8 cellular contexts compared by ENCODE assay signal in the genomic region with DNA sequence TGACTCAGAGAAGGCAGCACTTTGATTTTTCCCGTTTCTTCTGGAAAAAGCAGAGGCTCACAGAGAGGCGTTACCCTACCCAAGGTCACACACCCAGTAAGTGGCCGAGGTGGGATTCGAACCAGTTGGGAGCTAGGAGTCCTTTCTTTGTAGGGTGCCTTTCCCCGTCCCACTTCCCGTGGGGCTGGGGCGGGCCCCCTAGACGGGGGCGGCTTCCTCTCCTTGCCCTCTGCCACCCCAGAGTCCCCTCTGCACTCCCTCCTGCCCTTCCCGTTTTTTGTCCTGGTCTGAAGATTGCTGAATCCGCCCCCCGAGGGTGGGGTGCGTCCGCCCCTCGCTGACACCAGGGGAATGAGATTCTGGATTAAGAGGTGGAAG. TPM values are rescaled to one million over a fixed set of nuclear protein-coding genes. Genes with fewer than 3 reads are reported as not detected.
DNase-seq lines count a peak whose midpoint lies in the region; ATAC-seq, FAIRE-seq and TF ChIP-seq lines count a peak whose summit lies in the region.

No MANE protein-coding gene starts in this region.

- ATAC-seq in K562, result no peak; the same call in 2 of the 3 replicates
- ATAC-seq in left lobe of liver, result peak; percentile 2

- CTCF ChIA-PET in Caco-2 (lab: Charles Lee), result no interaction called here
- CTCF ChIA-PET in K562 (lab: Yijun Ruan, JAX; ENCODE audit: low intra/inter-chr PET ratio), result no interaction called here

- peak overlapping the region; percentile 76 for H3K4me2 ChIP-seq in K562 (ENCODE audit: insufficient read depth, low read length)

- H3K9me3 ChIP-seq in Caco-2, result no peaks in the 10 kb centered on the region
- H3K9me3 ChIP-seq in K562 (replicated peaks; ENCODE audit: control insufficient read depth, insufficient read depth, low read depth, low read length), result no peaks in the 10 kb centered on the region

- in situ Hi-C loops in K562 (cut with MboI), result no loop called here

- H3K27ac ChIP-seq in K562 (ENCODE audit: extremely low read depth, low read depth, low read length), result no peak overlapping the region; the same call in 1 of the 3 replicates
- H3K27ac ChIP-seq in temporal lobe (ENCODE audit: low read depth, low read length), result peak overlapping the region; percentile 76

- peak overlapping the region; percentile 79 for H3K4me3 Mint-ChIP-seq in Caco-2 (ENCODE audit: unreplicated experiment)

- no peaks in the 10 kb centered on the region for H3K9me3 Mint-ChIP-seq in Caco-2 (ENCODE audit: unreplicated experiment)

- H2AFZ ChIP-seq in K562 (ENCODE audit: low read depth, low read length), result peak overlapping the region; percentile 96

- no peak for TF ChIP-seq EP300 in K562 (IDR thresholded peaks at IDR 0.05; ENCODE audit: low read length)

- H3K4me3 ChIP-seq in Caco-2 (ENCODE audit: low read depth, low read length), result peak overlapping the region; percentile 96
- peak overlapping the region; percentile 92 for H3K4me3 ChIP-seq in K562

- peaks cover 1% of the 10 kb centered on the region; the same call in 1 of the 2 replicates for H3K36me3 ChIP-seq in Caco-2 (ENCODE audit: control insufficient read depth, insufficient read depth, low read length)
- H3K36me3 ChIP-seq in K562 (ENCODE audit: control insufficient read depth, insufficient read depth, low read length), result no peaks in the 10 kb centered on the region; the same call in 2 of the 3 replicates

- TF ChIP-seq CTCF in Caco-2 (IDR thresholded peaks at IDR 0.05; ENCODE audit: insufficient read depth in 1 of 2, low read depth in 1 of 2, low read length in 1 of 2, severe bottlenecking in 1 of 2, unreplicated experiment in 1 of 2), result no peak
- TF ChIP-seq CTCF in K562 (IDR thresholded peaks at IDR 0.05 in 2 of 3, conservative IDR thresholded peaks at IDR 0.05 in 1 of 3; ENCODE audit: insufficient read depth in 2 of 3, low read depth in 1 of 3, low read length in 3 of 3), result no peak

- BruUV-seq in Caco-2 (replicated peaks; lab: Mats Ljungman, UMichigan) (no TSS peak), K562 (replicated peaks; lab: Mats Ljungman, UMichigan) (no TSS peak)

- H4K20me1 ChIP-seq in K562 (replicated peaks; ENCODE audit: control insufficient read depth, insufficient read depth, low read length), result peaks cover 8% of the 10 kb centered on the region; the same call in 1 of the 2 replicates

- H3K4me1 ChIP-seq in Caco-2 (peaks cover 64% of the 10 kb centered on the region), K562 (replicated peaks in 1 of 2; ENCODE audit: control insufficient read depth in 2 of 2, insufficient read depth in 2 of 2, low read length in 2 of 2) (peaks cover 7 to 39% of the 10 kb centered on the region in 2 experiments; a peak in 4 of 5 replicates)

- H3K27me3 Mint-ChIP-seq in Caco-2 (ENCODE audit: insufficient read depth, unreplicated experiment), result no peaks in the 10 kb centered on the region

- H3K4me1 Mint-ChIP-seq in Caco-2 (ENCODE audit: low read depth, unreplicated experiment), result peaks cover 37% of the 10 kb centered on the region

- DNase-seq in Caco-2 (no peak), NOMO-1 treated with DMSO at 0.1 percent for 48 hours (lab: John Stamatoyannopoulos, UW; ENCODE audit: unreplicated experiment) (peak; percentile 37), K562 (ENCODE audit: extremely low read depth in 1 of 4, low spot score in 3 of 4) (peak in 2 of 4 experiments; percentile 14 to 30), left lobe of liver (ENCODE audit: low spot score) (no peak), pons (ENCODE audit: low spot score) (no peak), SHP77 treated with DMSO at 0.1 percent for 48 hours (lab: John Stamatoyannopoulos, UW) (no peak), NCI-H524 (lab: John Stamatoyannopoulos, UW) (no peak)

- TF ChIP-seq RAD21 in K562 (CRISPR knock-in tag; conservative IDR thresholded peaks at IDR 0.05 in 1 of 2, IDR thresholded peaks at IDR 0.05 in 1 of 2), result no peak

- TF ChIP-seq POLR2A in K562 (conservative IDR thresholded peaks at IDR 0.05), result no peak

- no peaks in the 10 kb centered on the region for H3K27me3 ChIP-seq in Caco-2 (replicated peaks; ENCODE audit: control insufficient read depth, insufficient read depth, low read length)
- no peaks in the 10 kb centered on the region for H3K27me3 ChIP-seq in K562 (ENCODE audit: control insufficient read depth in 2 of 2, insufficient read depth in 2 of 2, low read length in 2 of 2)

- POLR2A ChIA-PET in Caco-2 (lab: Charles Lee) (interaction anchor here (0.9 kb wide), 1 partner anchor 31 kb away, joined by 3 read pairs; no protein-coding TSS in a partner anchor), K562 (lab: Yijun Ruan, JAX) (interaction anchor here (0.9 kb wide), 1 partner anchor 65 kb away, joined by 3 read pairs; no protein-coding TSS in a partner anchor)

- H3K27ac Mint-ChIP-seq in Caco-2 (ENCODE audit: unreplicated experiment), result peak overlapping the region; percentile 90

- intact Hi-C loops in Caco-2 (cut with micrococcal nuclease; ENCODE audit: unreplicated experiment), result no loop called here
- intact Hi-C loops in K562 (cut with micrococcal nuclease), result no loop called here

- H3K36me3 Mint-ChIP-seq in Caco-2 (ENCODE audit: insufficient read depth, unreplicated experiment), result peaks cover 8% of the 10 kb centered on the region

- peaks cover 12% of the 10 kb centered on the region for H3K79me2 ChIP-seq in K562 (ENCODE audit: control insufficient read depth, insufficient read depth, low read length)

- no peaks in the 10 kb centered on the region for H3K9me1 ChIP-seq in K562 (ENCODE audit: control insufficient read depth, insufficient read depth, low read length)

- peak overlapping the region; percentile 74 to 91 for H3K9ac ChIP-seq in K562 (ENCODE audit: insufficient read depth in 1 of 2, low read depth in 2 of 2, low read length in 2 of 2)

- no peak for FAIRE-seq in K562 (lab: Jason Lieb, UNC)

- 22% methylated on average over 13 of the region's 15 CpGs for WGBS in K562 (ENCODE audit: insufficient coverage, low coverage, missing lambda C conversion rate)

TF ChIP-seq in K562, 482 proteins besides CTCF, POLR2A, EP300 and RAD21:
- TF ChIP-seq SPI1 (IDR thresholded peaks at IDR 0.05; ENCODE audit: borderline replicate concordance, low read depth, low read length) (peak; percentile 72; the same call in 1 of the 2 replicates), ZNF584 (CRISPR knock-in tag; IDR thresholded peaks at IDR 0.05; ENCODE audit: low read depth) (no peak), NEUROD1 (IDR thresholded peaks at IDR 0.05; ENCODE audit: borderline replicate concordance, low read depth, low read length, partially characterized antibody) (no peak), ZFP36 (IDR thresholded peaks at IDR 0.05; ENCODE audit: low read depth, low read length, partially characterized antibody) (peak; percentile 8), ZNF165 (CRISPR knock-in tag; IDR thresholded peaks at IDR 0.05; ENCODE audit: borderline replicate concordance) (no peak)
TF ChIP-seq in K562: peak in this region for 2.

RNA-seq across cellular contexts. Expression of gene TPCN2, which starts 0.7 kb away (rescaled TPM):
- total RNA-seq in Caco-2 (2022) (59.5 and 63.6 TPM in 2 replicates), K562 (2014; rRNA removed) (4.6 and 4.9 TPM in 2 replicates), K562 (2014; rRNA removed; fragmentation: Illumina TruSeq; extraction: Trizol) (2.3 and 2.8 TPM in 2 replicates), K562 (2015; rRNA removed; fragmentation: Illumina TruSeq; extraction: Trizol) (3.1 and 3.2 TPM in 2 replicates), K562 (2021) (9.2 and 10.2 TPM in 2 replicates), left lobe of liver (35.0 TPM), temporal lobe (5.2 TPM)
- total RNA-seq in K562 (2011; cell fraction: chromatin; rRNA removed; ENCODE audit: low replicate concordance), result 40.8 and 84.4 TPM in 2 replicates
- 45.5 and 52.4 TPM in 2 replicates for total RNA-seq in K562 (2011; cell fraction: nucleolus; rRNA removed)
- total RNA-seq in K562 (2011; cell fraction: nucleoplasm; rRNA removed), result 44.5 and 47.8 TPM in 2 replicates
- polyA plus RNA-seq in K562 (2011; rRNA removed) (5.5 and 5.9 TPM in 2 replicates), K562 (2014; fragmentation: Illumina TruSeq; extraction: Trizol) (5.0 and 5.7 TPM in 2 replicates), K562 (2014; fragmentation: Nextera tagmentation; extraction: Ambion mirVana) (under 1 TPM; 0.66 to 0.82 TPM), K562 (2014; rRNA removed) (7.0 and 9.3 TPM in 2 replicates)
- 5.8 TPM in 2 replicates for polyA plus RNA-seq in K562 (2011; cell fraction: cytosol; rRNA removed)
- polyA plus RNA-seq in K562 (2011; cell fraction: nucleus; rRNA removed), result 49.5 and 65.9 TPM in 2 replicates
- polyA plus RNA-seq in K562 (2012), result 6.3 and 8.7 TPM in 2 replicates
- polyA minus RNA-seq in K562 (2011; rRNA and poly(A)+ RNA removed), result 4.1 and 5.0 TPM in 2 replicates
- polyA minus RNA-seq in K562 (2011; cell fraction: cytosol; rRNA and poly(A)+ RNA removed), result 6.3 and 6.4 TPM in 2 replicates
- 15.0 and 17.4 TPM in 2 replicates for polyA minus RNA-seq in K562 (2011; cell fraction: nucleus; rRNA and poly(A)+ RNA removed)

RNA-seq across cellular contexts. Expression of gene MRGPRF, which starts 36.4 kb away (rescaled TPM):
- total RNA-seq in Caco-2 (2022), result 0.14 TPM in 1 of 2 replicates, not detected in the other
- not detected in 2 replicates for total RNA-seq in K562 (2011; cell fraction: chromatin; rRNA removed; ENCODE audit: low replicate concordance)
- not detected in 2 replicates for total RNA-seq in K562 (2011; cell fraction: nucleolus; rRNA removed)
- total RNA-seq in K562 (2011; cell fraction: nucleoplasm; rRNA removed), result not detected in 2 replicates
- total RNA-seq in K562 (2014; rRNA removed), result not detected in 2 replicates
- total RNA-seq in K562 (2014; rRNA removed; fragmentation: Illumina TruSeq; extraction: Trizol), result not detected in 2 replicates
- not detected in 2 replicates for total RNA-seq in K562 (2015; rRNA removed; fragmentation: Illumina TruSeq; extraction: Trizol)
- total RNA-seq in K562 (2021), result 0.07 TPM in 1 of 2 replicates, not detected in the other
- not detected in 2 replicates for polyA plus RNA-seq in K562 (2011; rRNA removed)
- not detected in 2 replicates for polyA plus RNA-seq in K562 (2011; cell fraction: cytosol; rRNA removed)
- polyA plus RNA-seq in K562 (2011; cell fraction: nucleus; rRNA removed), result not detected in 2 replicates
- not detected in 2 replicates for polyA plus RNA-seq in K562 (2012)
- not detected in 2 replicates for polyA plus RNA-seq in K562 (2014; fragmentation: Illumina TruSeq; extraction: Trizol)
- polyA plus RNA-seq in K562 (2014; fragmentation: Nextera tagmentation; extraction: Ambion mirVana), result not detected
- polyA plus RNA-seq in K562 (2014; rRNA removed), result not detected in 2 replicates
- not detected in 2 replicates for polyA minus RNA-seq in K562 (2011; rRNA and poly(A)+ RNA removed)
- not detected in 2 replicates for polyA minus RNA-seq in K562 (2011; cell fraction: cytosol; rRNA and poly(A)+ RNA removed)
- polyA minus RNA-seq in K562 (2011; cell fraction: nucleus; rRNA and poly(A)+ RNA removed), result not detected in 2 replicates
- total RNA-seq in left lobe of liver, result 3.4 TPM
- total RNA-seq in temporal lobe, result 1.2 TPM
